8 cellular contexts compared by ENCODE assay signal in the genomic region with DNA sequence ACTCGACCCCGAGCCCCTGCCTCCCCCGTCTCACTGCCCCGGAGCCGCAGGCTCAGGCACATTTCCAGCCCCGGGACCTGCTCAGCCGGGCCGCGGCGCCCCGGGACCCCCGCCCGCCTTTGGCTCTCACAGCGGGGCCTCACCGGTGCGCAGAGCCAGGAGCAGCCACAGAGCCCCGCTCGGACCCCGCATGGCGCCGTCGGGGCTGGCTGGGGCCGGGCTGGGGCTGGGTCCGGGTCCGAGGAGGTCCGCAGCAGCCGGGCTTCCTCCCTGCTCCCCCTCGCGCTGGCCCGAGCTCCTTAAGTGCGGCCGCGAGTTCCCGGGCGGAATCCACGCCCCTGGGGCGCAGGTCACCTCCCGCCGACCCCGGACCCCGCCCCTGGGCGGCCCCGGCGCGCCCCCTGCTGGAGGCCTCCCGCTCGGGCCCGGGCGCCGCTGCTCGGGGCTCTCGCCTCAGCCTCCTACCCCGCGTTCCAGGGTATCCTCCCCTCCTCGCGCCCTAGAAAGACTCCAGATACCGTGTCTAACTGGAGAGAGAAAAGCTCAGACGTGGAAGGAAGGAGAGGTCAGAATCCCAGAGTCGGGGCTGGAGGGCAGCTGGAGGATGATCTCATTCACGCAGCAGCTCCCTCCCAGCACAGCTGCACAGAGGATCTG. TPM values are rescaled to one million over a fixed set of nuclear protein-coding genes. Genes with fewer than 3 reads are reported as not detected.
DNase-seq lines count a peak whose midpoint lies in the region; ATAC-seq, FAIRE-seq and TF ChIP-seq lines count a peak whose summit lies in the region.

Gene MELTF (minus strand): TSS at position 307 of the 657 bp plus-strand sequence. CDS start 115 bp downstream, at position 192.

- no peaks in the 10 kb centered on the region for H3K27me3 ChIP-seq in CD4-positive, CD25-positive, alpha-beta regulatory T cell (ENCODE audit: control insufficient read depth, insufficient read depth, low read length)
- H3K27me3 ChIP-seq in gastroesophageal sphincter (peaks cover 36% of the 10 kb centered on the region), trophoblast cell (ENCODE audit: insufficient read depth, low read length) (no peaks in the 10 kb centered on the region), upper lobe of right lung (no peaks in the 10 kb centered on the region)

- H2AK5ac ChIP-seq in trophoblast cell (ENCODE audit: low read length) = peak within 1 kb of the TSS; percentile 24

- H4K91ac ChIP-seq in trophoblast cell (ENCODE audit: low read depth, low read length) = peak within 1 kb of the TSS; percentile 88

- no peak within 1 kb of the TSS for H2BK5ac ChIP-seq in trophoblast cell (ENCODE audit: low read depth, low read length, poor library complexity)

- WGBS in gastroesophageal sphincter (ENCODE audit: low coverage in 1 of 2), 2 donors = no CpG with 5 or more reads among the region's 60 CpGs
- no CpG with 5 or more reads among the region's 60 CpGs for WGBS in trophoblast cell (ENCODE audit: extremely low coverage, insufficient coverage, insufficient read length)

- H3K4me1 ChIP-seq in CD4-positive, CD25-positive, alpha-beta regulatory T cell (ENCODE audit: control insufficient read depth, insufficient read depth, low read length, poor library complexity, severe bottlenecking) = peaks cover 14% of the 10 kb centered on the region
- peaks cover 0 to 25% (median 5%) of the 10 kb centered on the region in 3 donors for H3K4me1 ChIP-seq in gastroesophageal sphincter
- peaks cover 14 to 22% of the 10 kb centered on the region in 2 experiments for H3K4me1 ChIP-seq in trophoblast cell (ENCODE audit: control insufficient read depth in 1 of 2, insufficient read depth in 2 of 2, low read length in 2 of 2)
- H3K4me1 ChIP-seq in upper lobe of right lung = peaks cover 16% of the 10 kb centered on the region

- H3K4ac ChIP-seq in trophoblast cell (ENCODE audit: low read depth, low read length) = no peak within 1 kb of the TSS

- H3K4me1 Mint-ChIP-seq in CD4-positive, CD25-positive, alpha-beta regulatory T cell = peaks cover 0 to 14% (median 2%) of the 10 kb centered on the region in 4 donors
- H3K4me1 Mint-ChIP-seq in activated T-helper 2 cell treated with anti-CD3 and anti-CD28 coated beads, Interferon-gamma antibody, Interleukin-2, Interleukin-4, amounts not matched to agents 10 μg/mL and 5 μg/mL and 100 μg/mL, durations not matched to agents 14 hours and 24 hours and 36 hours (ENCODE audit: low read depth) = peaks cover 14% of the 10 kb centered on the region

- no peaks in the 10 kb centered on the region for H3K9me3 Mint-ChIP-seq in CD4-positive, CD25-positive, alpha-beta regulatory T cell
- peaks cover 7% of the 10 kb centered on the region for H3K9me3 Mint-ChIP-seq in activated T-helper 2 cell treated with anti-CD3 and anti-CD28 coated beads, Interferon-gamma antibody, Interleukin-2, Interleukin-4, amounts not matched to agents 10 μg/mL and 5 μg/mL and 100 μg/mL, durations not matched to agents 14 hours and 24 hours and 36 hours

- H3K14ac ChIP-seq in trophoblast cell (ENCODE audit: low read length) = peak within 1 kb of the TSS; percentile 75

- no peaks in the 10 kb centered on the region for H3K9me3 ChIP-seq in CD4-positive, CD25-positive, alpha-beta regulatory T cell (ENCODE audit: control insufficient read depth in 2 of 2, low read length in 2 of 2)
- H3K9me3 ChIP-seq in gastroesophageal sphincter = no peaks in the 10 kb centered on the region
- peaks cover 2% of the 10 kb centered on the region for H3K9me3 ChIP-seq in trophoblast cell (ENCODE audit: insufficient read depth, low read depth, low read length)
- no peaks in the 10 kb centered on the region for H3K9me3 ChIP-seq in upper lobe of right lung

- TF ChIP-seq POLR2A in gastroesophageal sphincter (IDR thresholded peaks at IDR 0.05) = peak in 1 of 2 donors; percentile 17

- no peaks in the 10 kb centered on the region for H3K36me3 Mint-ChIP-seq in CD4-positive, CD25-positive, alpha-beta regulatory T cell
- no peaks in the 10 kb centered on the region for H3K36me3 Mint-ChIP-seq in activated T-helper 2 cell treated with anti-CD3 and anti-CD28 coated beads, Interferon-gamma antibody, Interleukin-2, Interleukin-4, amounts not matched to agents 10 μg/mL and 5 μg/mL and 100 μg/mL, durations not matched to agents 14 hours and 24 hours and 36 hours (ENCODE audit: low read depth)

- peak within 1 kb of the TSS; percentile 40 for H3K18ac ChIP-seq in trophoblast cell (ENCODE audit: low read length)

- DNase-seq in CD4-positive, CD25-positive, alpha-beta regulatory T cell = peak; percentile 51 to 66 (median 55)
- DNase-seq in GM19240 (ENCODE audit: insufficient read length, low spot score) (peak; percentile 94), RCC 7860 (ENCODE audit: low spot score) (peak; percentile 22), trophoblast cell (peak in 1 of 2 donors; percentile 52), upper lobe of right lung (peak; percentile 84)
- DNase-seq in activated T-helper 2 cell treated with anti-CD3 and anti-CD28 coated beads, Interferon-gamma antibody, Interleukin-2, Interleukin-4, amounts not matched to agents 10 μg/mL and 5 μg/mL and 100 μg/mL, durations not matched to agents 14 hours and 24 hours and 36 hours (ENCODE audit: low spot score) = peak; percentile 70

- TF ChIP-seq EP300 in gastroesophageal sphincter (IDR thresholded peaks at IDR 0.05) = no peak

- H2BK120ac ChIP-seq in trophoblast cell (ENCODE audit: insufficient read depth, low read length, poor library complexity) = peak within 1 kb of the TSS; percentile 52

- peak; percentile 73 to 82 for ATAC-seq in CD4-positive, CD25-positive, alpha-beta regulatory T cell (ENCODE audit: low read depth in 2 of 2)
- ATAC-seq in HG03521 (IDR thresholded peaks at IDR 0.05; ENCODE audit: unreplicated experiment) (peak; percentile 81), gastroesophageal sphincter (peak; percentile 74), upper lobe of right lung (peak; percentile 90)

- peaks cover 2% of the 10 kb centered on the region for H3K79me2 ChIP-seq in trophoblast cell (ENCODE audit: control insufficient read depth, insufficient read depth, low read length, poor library complexity)

- H3K36me3 ChIP-seq in CD4-positive, CD25-positive, alpha-beta regulatory T cell (ENCODE audit: control insufficient read depth, insufficient read depth, low read length) = no peaks in the 10 kb centered on the region
- no peaks in the 10 kb centered on the region for H3K36me3 ChIP-seq in gastroesophageal sphincter
- H3K36me3 ChIP-seq in trophoblast cell (ENCODE audit: control insufficient read depth in 1 of 2, insufficient read depth in 2 of 2, low read length in 2 of 2) = no peaks in the 10 kb centered on the region
- H3K36me3 ChIP-seq in upper lobe of right lung = no peaks in the 10 kb centered on the region

- peaks cover 18% of the 10 kb centered on the region for H3K27me3 Mint-ChIP-seq in CD4-positive, CD25-positive, alpha-beta regulatory T cell
- no peaks in the 10 kb centered on the region for H3K27me3 Mint-ChIP-seq in activated T-helper 2 cell treated with anti-CD3 and anti-CD28 coated beads, Interferon-gamma antibody, Interleukin-2, Interleukin-4, amounts not matched to agents 10 μg/mL and 5 μg/mL and 100 μg/mL, durations not matched to agents 14 hours and 24 hours and 36 hours (ENCODE audit: low read depth)

- H3K4me3 Mint-ChIP-seq in CD4-positive, CD25-positive, alpha-beta regulatory T cell = peak within 1 kb of the TSS; percentile 75 to 84 (median 78)
- H3K4me3 Mint-ChIP-seq in activated T-helper 2 cell treated with anti-CD3 and anti-CD28 coated beads, Interferon-gamma antibody, Interleukin-2, Interleukin-4, amounts not matched to agents 10 μg/mL and 5 μg/mL and 100 μg/mL, durations not matched to agents 14 hours and 24 hours and 36 hours (ENCODE audit: low read depth) = peak within 1 kb of the TSS; percentile 69

- H4K8ac ChIP-seq in trophoblast cell (ENCODE audit: low read depth, low read length) = peak within 1 kb of the TSS; percentile 90

- peak within 1 kb of the TSS; percentile 30 for H3K9ac ChIP-seq in trophoblast cell (ENCODE audit: low read length)

- intact Hi-C loops in activated T-helper 2 cell treated with anti-CD3 and anti-CD28 coated beads, Interferon-gamma antibody, Interleukin-2, Interleukin-4, amounts not matched to agents 10 μg/mL and 5 μg/mL and 100 μg/mL, durations not matched to agents 14 hours and 24 hours and 36 hours (cut with micrococcal nuclease) = loop anchor here (1.0 kb wide), 1 partner anchor 26 kb away; no protein-coding TSS in a partner anchor
- intact Hi-C loops in upper lobe of right lung (cut with DNase I) = no loop called here

- no peak within 1 kb of the TSS for H3K27ac Mint-ChIP-seq in CD4-positive, CD25-positive, alpha-beta regulatory T cell
- H3K27ac Mint-ChIP-seq in activated T-helper 2 cell treated with anti-CD3 and anti-CD28 coated beads, Interferon-gamma antibody, Interleukin-2, Interleukin-4, amounts not matched to agents 10 μg/mL and 5 μg/mL and 100 μg/mL, durations not matched to agents 14 hours and 24 hours and 36 hours = no peak within 1 kb of the TSS

- peaks cover 4% of the 10 kb centered on the region for H3K79me1 ChIP-seq in trophoblast cell (ENCODE audit: low read length)

- FAIRE-seq in RCC 7860 (lab: Jason Lieb, UNC) = no peak

- peak within 1 kb of the TSS; percentile 89 for H2AFZ ChIP-seq in trophoblast cell (ENCODE audit: insufficient read depth, low read length, poor library complexity)

- peak within 1 kb of the TSS; percentile 8 for H2BK12ac ChIP-seq in trophoblast cell (ENCODE audit: low read length)

- no peak within 1 kb of the TSS for H3K23ac ChIP-seq in trophoblast cell (ENCODE audit: low read length)

- TF ChIP-seq CTCF in gastroesophageal sphincter (IDR thresholded peaks at IDR 0.05) = peak in 3 of 4 experiments; percentile 54 to 88 (median 79)
- TF ChIP-seq CTCF in upper lobe of right lung (IDR thresholded peaks at IDR 0.05) = peak; percentile 79

- peak within 1 kb of the TSS; percentile 79 for H3K4me2 ChIP-seq in trophoblast cell (ENCODE audit: low read length)

- H4K12ac ChIP-seq in trophoblast cell (ENCODE audit: low read depth, low read length) = peak within 1 kb of the TSS; percentile 27

- no peak within 1 kb of the TSS for H3K27ac ChIP-seq in CD4-positive, CD25-positive, alpha-beta regulatory T cell (ENCODE audit: insufficient read depth, low read length, poor library complexity, severe bottlenecking)
- peak within 1 kb of the TSS in 3 of 4 donors; percentile 49 to 78 (median 54) for H3K27ac ChIP-seq in gastroesophageal sphincter
- H3K27ac ChIP-seq in trophoblast cell (ENCODE audit: low read depth, low read length) = no peak within 1 kb of the TSS
- no peak within 1 kb of the TSS for H3K27ac ChIP-seq in upper lobe of right lung

- H3K4me3 ChIP-seq in CD4-positive, CD25-positive, alpha-beta regulatory T cell (ENCODE audit: low read depth, low read length) = no peak within 1 kb of the TSS
- H3K4me3 ChIP-seq in gastroesophageal sphincter = peak within 1 kb of the TSS; percentile 20 to 59
- H3K4me3 ChIP-seq in trophoblast cell (ENCODE audit: low read depth, low read length) = peak within 1 kb of the TSS; percentile 72
- peak within 1 kb of the TSS; percentile 53 for H3K4me3 ChIP-seq in upper lobe of right lung

RNA-seq across cellular contexts. Expression of gene MELTF, which starts in this region (rescaled TPM):
- 1.4 TPM for total RNA-seq in CD4-positive, CD25-positive, alpha-beta regulatory T cell
- under 1 TPM; 0.10 to 0.84 (median 0.35) TPM for polyA plus RNA-seq in CD4-positive, CD25-positive, alpha-beta regulatory T cell
- 7.2 and 7.6 TPM in 2 replicates for total RNA-seq in activated T-helper 2 cell treated with anti-CD3 and anti-CD28 coated beads, Interferon-gamma antibody, Interleukin-2, Interleukin-4, amounts not matched to agents 10 μg/mL and 5 μg/mL and 100 μg/mL, durations not matched to agents 14 hours and 24 hours and 36 hours
- total RNA-seq in gastroesophageal sphincter (10 to 100 TPM in 2 of 4 donors, 1 to 10 TPM in 2; 5.0 to 11.5 (median 9.0) TPM), upper lobe of right lung (2.3 TPM)
- polyA plus RNA-seq in trophoblast cell (2013) = 6.3 and 6.6 TPM in 2 replicates

Comparison
In these comparisons a context has a peak if more than half of its experiments do, and no peak if none do; other contexts are left out.
1. H3K27ac ChIP-seq: peak in gastroesophageal sphincter (3 of 4); none in CD4-positive, CD25-positive, alpha-beta regulatory T cell (single experiment), trophoblast cell (single experiment) and upper lobe of right lung (single experiment).
2. Peak in every context shown above with its lines, with median percentiles within 50 percentile points of each other: ATAC-seq.